Comparison of ENCODE assay signal across 8 cellular contexts in genomic region chr1:100132566-100133477, GRCh38. TPM values are rescaled to one million over a fixed set of nuclear protein-coding genes. Genes with fewer than 3 reads are reported as not detected.
DNase-seq lines count a peak whose midpoint lies in the region; ATAC-seq lines count a peak whose summit lies in the region.

Gene SASS6 (minus strand): TSS chr1:100132930. CDS start chr1:100132814, 116 bp downstream.
Gene TRMT13 (plus strand): TSS chr1:100133163. CDS start chr1:100133169, 6 bp downstream.

- DNase-seq in CD8-positive, alpha-beta memory T cell = peak; percentile 91 to 96 (median 93)
- DNase-seq in HS-5 (ENCODE audit: low read depth) (peak; percentile 89), lung microvascular endothelial cell (ENCODE audit: low read depth in 2 of 2) (peak; percentile 96 to 99)
- peak; percentile 91 for DNase-seq in NK-92 treated with Interleukin-12 subunit alpha and Interleukin-12 subunit beta, amount 100 ng/mL, for 24 hours (lab: John Stamatoyannopoulos, UW)
- peak; percentile 94 for DNase-seq in activated CD8-positive, alpha-beta memory T cell treated with anti-CD3 and anti-CD28 coated beads for 24 hours
- DNase-seq in effector CD8-positive, alpha-beta T cell (lab: John Stamatoyannopoulos, UW) = peak; percentile 91
- peak; percentile 85 to 93 (median 86) for DNase-seq in stimulated activated CD4-positive, alpha-beta T cell treated with anti-CD3 and anti-CD28 coated beads, TNF-alpha, amount 100 ng/mL, for 48 hours (ENCODE audit: low read depth in 3 of 3)

- peak within 1 kb of the TSS; percentile 71 for H3K27ac ChIP-seq in CD8-positive, alpha-beta memory T cell (ENCODE audit: low read depth, low read length)

- POLR2A ChIA-PET in CD8-positive, alpha-beta memory T cell (lab: Charles Lee) = interaction anchor here (0.8 to 1.8 kb wide), 4 partner anchors 90 to 246 kb away, joined by 3 to 7 read pairs (median 4); partner anchors contain the start of gene RTCA

- CTCF ChIA-PET in CD8-positive, alpha-beta memory T cell (lab: Charles Lee) = interaction anchor here (0.9 to 1.1 kb wide), 3 partner anchors 102 to 326 kb away, joined by 3 read pairs; partner anchors contain the start of gene SLC35A3

- peak within 1 kb of the TSS; percentile 98 for H3K4me3 ChIP-seq in CD8-positive, alpha-beta memory T cell (ENCODE audit: low read length)

- H3K9me3 ChIP-seq in CD8-positive, alpha-beta memory T cell (ENCODE audit: low read length) = no peaks in the 10 kb centered on the region

- peaks cover 6% of the 10 kb centered on the region for H3K36me3 ChIP-seq in CD8-positive, alpha-beta memory T cell (ENCODE audit: insufficient read depth, low read length)

- peaks cover 0 to 26% (median 1%) of the 10 kb centered on the region in 3 donors for H3K36me3 Mint-ChIP-seq in CD8-positive, alpha-beta memory T cell

- peak within 1 kb of the TSS; percentile 95 to 100 (median 98) for H3K4me3 Mint-ChIP-seq in CD8-positive, alpha-beta memory T cell

- H3K27ac Mint-ChIP-seq in CD8-positive, alpha-beta memory T cell = peak within 1 kb of the TSS; percentile 85 to 99 (median 96)

- ATAC-seq in GM19468 (IDR thresholded peaks at IDR 0.05; ENCODE audit: extremely low read depth, unreplicated experiment) = peak; percentile 89

- no peaks in the 10 kb centered on the region for H3K9me3 Mint-ChIP-seq in CD8-positive, alpha-beta memory T cell

- no peaks in the 10 kb centered on the region for H3K27me3 ChIP-seq in CD8-positive, alpha-beta memory T cell (ENCODE audit: insufficient read depth, low read length, poor library complexity, severe bottlenecking)

- H3K4me1 Mint-ChIP-seq in CD8-positive, alpha-beta memory T cell = peaks cover 37 to 56% (median 46%) of the 10 kb centered on the region in 3 donors

- H3K27me3 Mint-ChIP-seq in CD8-positive, alpha-beta memory T cell = no peaks in the 10 kb centered on the region

- peaks cover 26% of the 10 kb centered on the region for H3K4me1 ChIP-seq in CD8-positive, alpha-beta memory T cell (ENCODE audit: insufficient read depth, low read length)

RNA-seq across cellular contexts. Expression of gene SASS6, which starts in this region (rescaled TPM):
- total RNA-seq in CD8-positive, alpha-beta memory T cell = 10 to 100 TPM; 12.6 to 13.1 TPM
- polyA plus RNA-seq in CD8-positive, alpha-beta memory T cell = 2.0 TPM
- total RNA-seq in lung microvascular endothelial cell = 0.99 and 1.3 TPM in 2 replicates

RNA-seq across cellular contexts. Expression of gene TRMT13, which starts in this region (rescaled TPM):
- total RNA-seq in CD8-positive, alpha-beta memory T cell = 10 to 100 TPM; 24.9 to 27.2 TPM
- polyA plus RNA-seq in CD8-positive, alpha-beta memory T cell = 9.2 TPM
- 5.8 and 5.9 TPM in 2 replicates for total RNA-seq in lung microvascular endothelial cell

Comparison
In these comparisons a context has a peak if more than half of its experiments do, and no peak if none do; other contexts are left out.
1. Peak in every context shown above with its lines: DNase-seq, ATAC-seq, H3K4me3 ChIP-seq and H3K27ac ChIP-seq.